8 cellular contexts compared by ENCODE assay signal in genomic region chr20:53578492-53579222, GRCh38. TPM values are rescaled to one million over a fixed set of nuclear protein-coding genes. Genes with fewer than 3 reads are reported as not detected.
A peak's percentile ranks its signal among the peaks of the same experiment; 100 is the strongest.
DNase-seq lines count a peak whose midpoint lies in the region; ATAC-seq and FAIRE-seq lines count a peak whose summit lies in the region.

No MANE protein-coding gene starts in this region.

- peak; percentile 80 for DNase-seq in NCI-H2107 treated with DMSO at 0.1 percent for 48 hours (lab: John Stamatoyannopoulos, UW; ENCODE audit: unreplicated experiment)
- peak; percentile 47 for DNase-seq in T-helper 9 cell
- peak; percentile 68 for DNase-seq in cerebellum (ENCODE audit: low spot score)
- peak; percentile 91 for DNase-seq in left kidney (ENCODE audit: low read depth, low spot score)
- DNase-seq in stimulated activated CD4-positive, alpha-beta T cell treated with anti-CD3 and anti-CD28 coated beads, Interleukin-4, amount 100 ng/mL, for 24 hours, result peak; percentile 81

- ATAC-seq in HG02870 (IDR thresholded peaks at IDR 0.05; ENCODE audit: unreplicated experiment), result peak; percentile 39
- ATAC-seq in HG03159 (IDR thresholded peaks at IDR 0.05; ENCODE audit: unreplicated experiment), result no peak

- FAIRE-seq in G401.6 (lab: Jason Lieb, UNC), result peak; percentile 89

RNA-seq across cellular contexts. Expression of gene ZNF217, which starts 15.0 kb away (rescaled TPM):
- 11.7 TPM for total RNA-seq in cerebellum
